Comparison of ENCODE assay signal across 8 cellular contexts in genomic region chr4:88823058-88823919, GRCh38.
DNase-seq lines count a peak whose midpoint lies in the region; ATAC-seq, FAIRE-seq and TF ChIP-seq lines count a peak whose summit lies in the region.

No MANE protein-coding gene starts in this region.

- FAIRE-seq in A549 (lab: Jason Lieb, UNC), result no peak

- H3K9me3 Mint-ChIP-seq in dendritic cell treated with granulocyte-macrophage colony-stimulating factor and Interleukin-4, amounts not matched to agents 40 ng/mL and 50 ng/mL, for 4 days, result no peaks in the 10 kb centered on the region

- H3K9me3 ChIP-seq in A549, result no peaks in the 10 kb centered on the region

- ATAC-seq in A549 (peak; percentile 96 to 98), GM18519 (IDR thresholded peaks at IDR 0.05; ENCODE audit: low FRiP score, unreplicated experiment) (peak; percentile 96), HG03064 (IDR thresholded peaks at IDR 0.05; ENCODE audit: low read depth, unreplicated experiment) (peak; percentile 92), left lobe of liver (peak; percentile 96)

- H3K36me3 Mint-ChIP-seq in dendritic cell treated with granulocyte-macrophage colony-stimulating factor and Interleukin-4, amounts not matched to agents 40 ng/mL and 50 ng/mL, for 4 days (ENCODE audit: low read depth), result peaks cover 6% of the 10 kb centered on the region

- CTCF ChIA-PET in A549 (lab: Yijun Ruan, JAX), result no interaction called here

- H3K4me1 Mint-ChIP-seq in dendritic cell treated with granulocyte-macrophage colony-stimulating factor and Interleukin-4, amounts not matched to agents 40 ng/mL and 50 ng/mL, for 4 days (ENCODE audit: low read depth), result peaks cover 27% of the 10 kb centered on the region

- H3K4me3 ChIP-seq in A549, result peak overlapping the region; percentile 47

- intact Hi-C loops in dendritic cell treated with granulocyte-macrophage colony-stimulating factor and Interleukin-4, amounts not matched to agents 40 ng/mL and 50 ng/mL, for 4 days (cut with micrococcal nuclease), result loop anchor here (2.0 to 10.0 kb wide), 3 partner anchors 36 to 288 kb away; partner anchors contain the start of gene TIGD2

- H3K27ac Mint-ChIP-seq in dendritic cell treated with granulocyte-macrophage colony-stimulating factor and Interleukin-4, amounts not matched to agents 40 ng/mL and 50 ng/mL, for 4 days, result peak overlapping the region; percentile 91

- H3K4me1 ChIP-seq in A549, result peaks cover 24% of the 10 kb centered on the region; the same call in 2 of the 3 replicates

- no peak for TF ChIP-seq EP300 in A549 (IDR thresholded peaks at IDR 0.05)

- TF ChIP-seq POLR2A in A549 (IDR thresholded peaks at IDR 0.05; ENCODE audit: low read length), result peak; percentile 45

- TF ChIP-seq CTCF in A549 (IDR thresholded peaks at IDR 0.05), result no peak

- 3% methylated on average over 16 of the region's 16 CpGs for WGBS in A549 (ENCODE audit: missing lambda C conversion rate)

- H3K4me3 Mint-ChIP-seq in dendritic cell treated with granulocyte-macrophage colony-stimulating factor and Interleukin-4, amounts not matched to agents 40 ng/mL and 50 ng/mL, for 4 days, result peak overlapping the region; percentile 78

- H3K27ac ChIP-seq in A549, result peak overlapping the region; percentile 76 to 77

- POLR2A ChIA-PET in A549 (lab: Yijun Ruan, JAX), result no interaction called here

- peak; percentile 48 to 88 for DNase-seq in A549 (ENCODE audit: low read depth in 1 of 2, low spot score in 1 of 2)
- peak; percentile 71 for DNase-seq in NCI-H2196 treated with DMSO at 0.1 percent for 48 hours (lab: John Stamatoyannopoulos, UW; ENCODE audit: unreplicated experiment)
- DNase-seq in activated CD4-positive, alpha-beta T cell treated with anti-CD3 and anti-CD28 coated beads for 48 hours, result peak; percentile 75
- DNase-seq in left lobe of liver (ENCODE audit: low spot score), result peak; percentile 88
- peak; percentile 41 for DNase-seq in stimulated activated CD4-positive, alpha-beta T cell treated with anti-CD3 and anti-CD28 coated beads, Interleukin-2, amount 100 ng/mL, for 4 hours (ENCODE audit: low read depth)

- H3K4me2 ChIP-seq in A549, result peak overlapping the region; percentile 76

- no peak for TF ChIP-seq RAD21 in A549 (conservative IDR thresholded peaks at IDR 0.05 in 1 of 2, IDR thresholded peaks at IDR 0.05 in 1 of 2)

- H3K27me3 Mint-ChIP-seq in dendritic cell treated with granulocyte-macrophage colony-stimulating factor and Interleukin-4, amounts not matched to agents 40 ng/mL and 50 ng/mL, for 4 days, result no peaks in the 10 kb centered on the region

TF ChIP-seq in A549, 52 proteins besides CTCF, POLR2A, EP300 and RAD21:
- TF ChIP-seq JUN (IDR thresholded peaks at IDR 0.05) (0 out of 5 replicates have a peak, but pooled peaks of 1 of the 2 experiments have one; percentile 22), CEBPB (IDR thresholded peaks at IDR 0.05) (no peak), NR3C1 (IDR thresholded peaks at IDR 0.05) (no peak), RNF2 (IDR thresholded peaks at IDR 0.05; ENCODE audit: borderline replicate concordance, low read depth) (no peak), ZC3H11A (IDR thresholded peaks at IDR 0.05) (no peak), ELK1 (IDR thresholded peaks at IDR 0.05; ENCODE audit: low read depth, low read length) (no peak), MAFK (IDR thresholded peaks at IDR 0.05; ENCODE audit: partially characterized antibody) (no peak), RFX5 (IDR thresholded peaks at IDR 0.05) (no peak), MAX (IDR thresholded peaks at IDR 0.05) (peak; percentile 76), FOSB (CRISPR knock-in tag; IDR thresholded peaks at IDR 0.05) (no peak), HEYL (CRISPR knock-in tag; IDR thresholded peaks at IDR 0.05) (0 out of 2 replicates have a peak, but pooled peaks have one; percentile 31), FOSL2 (IDR thresholded peaks at IDR 0.05) (no peak), FOSL2 (CRISPR knock-in tag; IDR thresholded peaks at IDR 0.05) (peak; percentile 28), CHD4 (IDR thresholded peaks at IDR 0.05; ENCODE audit: borderline replicate concordance) (no peak)

Comparison
In these comparisons a context has a peak if more than half of its experiments do, and no peak if none do; other contexts are left out.
1. Peak in every context shown above with its lines: DNase-seq, ATAC-seq, H3K4me3 ChIP-seq and H3K27ac ChIP-seq.